ENCODE assay signal across 8 cellular contexts in genomic region chr5:135689506-135689905, GRCh38.
"Had no signal": no experiment of that assay in that cellular context is flagged by ENCODE, and none has a peak within 500 bp of the region (broad histone marks: within the 10 kb centered on the region; RNA-seq: fewer than 3 reads in every experiment).

No MANE protein-coding gene starts in this region.

- DNase-seq: GDM1, GF-D8 had no signal

- H3K4me3 ChIP-seq: GM12878 had no signal

- FAIRE-seq: G401.6, GM12878, GM12891, GM12892, GM18507, GM19239 had no signal

- ATAC-seq: GM12878 had no signal
